Comparison of ENCODE assay signal across 12 cellular contexts in genomic region chr18:9706081-9706935, GRCh38. TPM values are rescaled to one million over a fixed set of nuclear protein-coding genes. Genes with fewer than 3 reads are reported as not detected.
DNase-seq lines count a peak whose midpoint lies in the region; ATAC-seq and TF ChIP-seq lines count a peak whose summit lies in the region.
"Had no signal": no experiment of that assay in that cellular context is flagged by ENCODE, and none has a peak within 500 bp of the region (broad histone marks: within the 10 kb centered on the region; RNA-seq: fewer than 3 reads in every experiment).

No MANE protein-coding gene starts in this region.

- H3K4me1 ChIP-seq in mesodermal cell (ENCODE audit: control insufficient read depth, insufficient read depth, low read length, poor library complexity, severe bottlenecking): peaks cover 45% of the 10 kb centered on the region
- no peaks in the 10 kb centered on the region for H3K4me1 ChIP-seq in testis

- intact Hi-C loops in testis (cut with DNase I; ENCODE audit: low total_unique reads): no loop called here

- H3K36me3 Mint-ChIP-seq in HFFc6 (ENCODE audit: low read depth): peaks cover 5% of the 10 kb centered on the region; the same call in 1 of the 2 replicates
- H3K36me3 Mint-ChIP-seq in activated T-helper 17 cell treated with anti-CD3 and anti-CD28 coated beads, Interleukin-2, amount 50 U/mL, for 72 hours (ENCODE audit: low read depth): no peaks in the 10 kb centered on the region
- H3K36me3 Mint-ChIP-seq: naive thymus-derived CD4-positive, alpha-beta T cell had no signal

- 86 to 88% methylated on average over 9 to 10 of the region's 12 CpGs for WGBS in mesodermal cell (ENCODE audit: insufficient coverage in 2 of 2), 2 experiments
- 70% methylated on average over 12 of the region's 12 CpGs for WGBS in testis, 2 donors

- no peak for TF ChIP-seq POLR2A in testis (IDR thresholded peaks at IDR 0.05)

- H3K4me1 Mint-ChIP-seq in HFFc6 (ENCODE audit: low read depth): peaks cover 64% of the 10 kb centered on the region
- peaks cover 17% of the 10 kb centered on the region for H3K4me1 Mint-ChIP-seq in activated T-helper 17 cell treated with anti-CD3 and anti-CD28 coated beads, Interleukin-2, amount 50 U/mL, for 72 hours

- no peak for TF ChIP-seq CTCF in HFFc6 (IDR thresholded peaks at IDR 0.05)
- TF ChIP-seq CTCF in brain microvascular endothelial cell (IDR thresholded peaks at IDR 0.05; ENCODE audit: low read depth, low read length, missing control alignments): no peak
- TF ChIP-seq CTCF in testis (IDR thresholded peaks at IDR 0.05): no peak

- in situ Hi-C loops in brain microvascular endothelial cell (cut with HindIII; ENCODE audit: low pct_ligation_motif_present, low sequenced_read_pairs): no loop called here

- H3K36me3 ChIP-seq in brain microvascular endothelial cell (replicated peaks): no peaks in the 10 kb centered on the region
- peaks cover 6% of the 10 kb centered on the region for H3K36me3 ChIP-seq in mesodermal cell (ENCODE audit: control insufficient read depth, insufficient read depth, low read length)
- H3K36me3 ChIP-seq in testis (ENCODE audit: low read depth, missing control alignments): no peaks in the 10 kb centered on the region

- peak overlapping the region; percentile 85 for H3K4me3 Mint-ChIP-seq in HFFc6
- H3K4me3 Mint-ChIP-seq in activated T-helper 17 cell treated with anti-CD3 and anti-CD28 coated beads, Interleukin-2, amount 50 U/mL, for 72 hours: no peak overlapping the region

- H3K27me3 Mint-ChIP-seq in HFFc6 (ENCODE audit: insufficient read depth): peaks cover 1% of the 10 kb centered on the region; the same call in 1 of the 2 replicates
- peaks cover 57% of the 10 kb centered on the region for H3K27me3 Mint-ChIP-seq in activated T-helper 17 cell treated with anti-CD3 and anti-CD28 coated beads, Interleukin-2, amount 50 U/mL, for 72 hours

- peak overlapping the region; percentile 2 for H3K27ac ChIP-seq in brain microvascular endothelial cell
- peak overlapping the region; percentile 44 for H3K27ac ChIP-seq in mesodermal cell (ENCODE audit: low read depth, low read length, severe bottlenecking)
- H3K27ac ChIP-seq in testis: peak overlapping the region; percentile 94

- DNase-seq in HFFc6 (peak; percentile 39), brain microvascular endothelial cell (peak; percentile 40), testis (peak; percentile 47), NCI-H226 (no peak), NCI-H2227 treated with DMSO at 0.1 percent for 48 hours (lab: John Stamatoyannopoulos, UW) (no peak)
- DNase-seq: activated T-cell treated with anti-CD3 and anti-CD28 coated beads, Interleukin-2, amount 50 U/mL, for 24 hours; Calu3; naive thymus-derived CD4-positive, alpha-beta T cell had no signal

- peak overlapping the region; percentile 89 for H3K27ac Mint-ChIP-seq in HFFc6
- no peak overlapping the region for H3K27ac Mint-ChIP-seq in activated T-helper 17 cell treated with anti-CD3 and anti-CD28 coated beads, Interleukin-2, amount 50 U/mL, for 72 hours
- H3K27ac Mint-ChIP-seq: activated T-cell treated with anti-CD3 and anti-CD28 coated beads, Interleukin-2, amount 50 U/mL, for 24 hours; naive thymus-derived CD4-positive, alpha-beta T cell had no signal

- no peaks in the 10 kb centered on the region for H3K9me3 ChIP-seq in mesodermal cell (ENCODE audit: control insufficient read depth, low read length)
- H3K9me3 ChIP-seq in testis: no peaks in the 10 kb centered on the region

- H3K9me3 Mint-ChIP-seq in HFFc6: no peaks in the 10 kb centered on the region
- no peaks in the 10 kb centered on the region for H3K9me3 Mint-ChIP-seq in activated T-helper 17 cell treated with anti-CD3 and anti-CD28 coated beads, Interleukin-2, amount 50 U/mL, for 72 hours
- H3K9me3 Mint-ChIP-seq: activated T-cell treated with anti-CD3 and anti-CD28 coated beads, Interleukin-2, amount 50 U/mL, for 24 hours; naive thymus-derived CD4-positive, alpha-beta T cell had no signal

- H3K27me3 ChIP-seq in brain microvascular endothelial cell (replicated peaks) (no peaks in the 10 kb centered on the region), testis (no peaks in the 10 kb centered on the region)

- ATAC-seq in activated T-helper 17 cell treated with anti-CD3 and anti-CD28 coated beads, Interleukin-2, amount 50 U/mL, for 72 hours (replicated peaks): no peak
- no peak for ATAC-seq in GM19455 (IDR thresholded peaks at IDR 0.05; ENCODE audit: unreplicated experiment)
- ATAC-seq: activated CD4-positive, CD25-positive, alpha-beta regulatory T cell treated with anti-CD3 and anti-CD28 coated beads, Interleukin-2, amount 50 U/mL, for 24 hours; naive thymus-derived CD4-positive, alpha-beta T cell had no signal

- H3K4me3 ChIP-seq in brain microvascular endothelial cell (ENCODE audit: low read depth, low read length) (no peak overlapping the region), mesodermal cell (ENCODE audit: extremely low read depth, insufficient read depth, low read length, poor library complexity, severe bottlenecking) (no peak overlapping the region), testis (no peak overlapping the region)

RNA-seq across cellular contexts. Expression of gene RAB31, which starts 1.8 kb away (rescaled TPM):
- total RNA-seq in HFFc6 (2021; fragmentation: NEBNext Ultra II Directional; extraction: Animal tissue kit (Norgen Biotek cat#: 25700)): 10 to 100 TPM; 29.4 to 47.5 (median 43.5) TPM
- polyA plus RNA-seq in mesodermal cell (2013, experiment 1 of 2): 114 TPM
- 117 TPM for polyA plus RNA-seq in mesodermal cell (2013, experiment 2 of 2)
- 100 to 1,000 TPM in 1 of 2 donors, 10 to 100 TPM in 1; 75.9 to 110 TPM for total RNA-seq in testis
- polyA plus RNA-seq in testis (ENCODE audit: insufficient read depth, low read depth, low replicate concordance): 81.5 TPM
- total RNA-seq in activated T-helper 17 cell treated with anti-CD3 and anti-CD28 coated beads, Interleukin-2, amount 50 U/mL, for 72 hours: under 1 TPM; 0.08 to 0.69 TPM

Comparison
In these comparisons a context has a peak if more than half of its experiments do, and no peak if none do; other contexts are left out.
1. DNase-seq: peak in HFFc6 (single experiment), brain microvascular endothelial cell (single experiment) and testis (single experiment); none in NCI-H226 (single experiment) and NCI-H2227 treated with DMSO at 0.1 percent for 48 hours (single experiment).
2. H3K27ac ChIP-seq: peak in every context shown above with its lines; median percentile 94 in testis; 44 in mesodermal cell; 2 in brain microvascular endothelial cell.
3. RNA of gene RAB31, which starts 1.8 kb away (total RNA-seq): 75.9 to 110 TPM in testis and 29.4 to 47.5 TPM in HFFc6; 0.08 to 0.69 TPM in activated T-helper 17 cell treated with anti-CD3 and anti-CD28 coated beads, Interleukin-2, amount 50 U/mL, for 72 hours; every median in the first group is over 10 times any median in the second.